ENCODE assay signal across 10 cellular contexts in the genomic region with DNA sequence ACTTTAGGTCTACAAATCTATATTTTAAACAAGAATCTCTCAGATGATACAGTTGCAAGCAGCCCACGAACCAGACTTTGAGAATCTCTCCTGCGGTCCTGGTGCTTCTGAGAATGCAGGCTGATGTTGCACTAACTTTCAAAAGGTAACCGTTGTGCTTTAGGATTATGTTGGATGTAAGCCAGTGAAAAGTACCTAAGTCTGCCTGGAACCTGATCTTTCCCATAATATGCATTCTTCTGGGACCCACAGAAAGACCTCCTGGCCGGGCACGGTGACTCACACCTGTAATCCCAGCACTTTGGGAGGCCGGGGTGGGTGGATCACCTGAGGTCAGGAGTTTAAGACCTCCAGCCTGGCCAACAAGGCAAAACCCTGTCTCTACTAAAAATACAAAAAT. TPM values are rescaled to one million over a fixed set of nuclear protein-coding genes. Genes with fewer than 3 reads are reported as not detected.
DNase-seq lines count a peak whose midpoint lies in the region; TF ChIP-seq lines count a peak whose summit lies in the region.
"Not testable (repeated sequence)": the region's sequence is repeated elsewhere in the genome, so short reads cannot be mapped to it uniquely, and the experiment has no call there.
"Had no signal": no experiment of that assay in that cellular context is flagged by ENCODE, and none has a peak within 500 bp of the region (broad histone marks: within the 10 kb centered on the region; RNA-seq: fewer than 3 reads in every experiment).

No MANE protein-coding gene starts in this region.

- CTCF ChIA-PET in HEK293 (lab: Yijun Ruan, JAX) = not testable (repeated sequence)

- H3K36me3 ChIP-seq in HEK293 (ENCODE audit: control insufficient read depth in 2 of 2, insufficient read depth in 1 of 2, low read length in 2 of 2) = not testable (repeated sequence)

- DNase-seq in AG20443 (ENCODE audit: low spot score) = peak; percentile 0
- DNase-seq in Caki2 (ENCODE audit: low read depth) = peak; percentile 58
- DNase-seq in chondrocyte (ENCODE audit: low spot score) = not testable (repeated sequence)
- peak; percentile 7 for DNase-seq in dermis blood vessel endothelial cell
- DNase-seq in kidney tubule cell (ENCODE audit: low spot score) = peak; percentile 73
- DNase-seq in renal cortical epithelial cell (ENCODE audit: low read depth) = peak; percentile 69

- not testable (repeated sequence) for TF ChIP-seq CTCF in HEK293 (tag by site-specific recombination; IDR thresholded peaks at IDR 0.05); chondrocyte (IDR thresholded peaks at IDR 0.05)

- not testable (repeated sequence) for H3K9me3 ChIP-seq in HEK293 (ENCODE audit: control insufficient read depth, insufficient read depth, low read depth, low read length)

- not testable (repeated sequence) for H3K4me1 ChIP-seq in HEK293 (ENCODE audit: control insufficient read depth, insufficient read depth, low read length)

- H3K4me3 Mint-ChIP-seq in chondrocyte (ENCODE audit: unreplicated experiment) = not testable (repeated sequence)

- H3K36me3 Mint-ChIP-seq in chondrocyte (ENCODE audit: low read depth) = not testable (repeated sequence)

- H3K27ac Mint-ChIP-seq in chondrocyte (ENCODE audit: unreplicated experiment) = peak overlapping the region; percentile 17

- H3K9me3 Mint-ChIP-seq in chondrocyte (ENCODE audit: low read depth) = not testable (repeated sequence)

- H3K4me3 ChIP-seq in HEK293 (ENCODE audit: low read depth, low read length) = not testable (repeated sequence)

- H3K4me1 Mint-ChIP-seq in chondrocyte (ENCODE audit: low read depth) = peaks cover 35% of the 10 kb centered on the region

- POLR2A ChIA-PET in HEK293 (lab: Yijun Ruan, JAX) = not testable (repeated sequence)

- H3K27me3 Mint-ChIP-seq in chondrocyte (ENCODE audit: low read depth) = not testable (repeated sequence)

- H3K27ac ChIP-seq in HEK293 (ENCODE audit: extremely low read depth, low read depth, low read length) = not testable (repeated sequence)

- in situ Hi-C loops in Caki2 (cut with HindIII; ENCODE audit: low pct_unique_long_range_greater_than_20kb, low sequenced_read_pairs) = not testable (repeated sequence)

TF ChIP-seq in HEK293, 187 proteins besides CTCF, POLR2A, EP300 and RAD21:
- peak; percentile 48 for TF ChIP-seq GLIS1 (tag by site-specific recombination; IDR thresholded peaks at IDR 0.05)

RNA-seq across cellular contexts. Expression of a gene that starts 13.3 kb away (rescaled TPM):
- total RNA-seq in Caki2 (2014; rRNA removed; shearing (Covaris generic); ENCODE audit: low replicate concordance) = not detected in 2 replicates
- 0.38 TPM in 1 of 3 replicates, not detected in the others for total RNA-seq in chondrocyte
- 0.19 and 0.34 TPM in 2 replicates for total RNA-seq in dermis blood vessel endothelial cell
- total RNA-seq in renal cortical epithelial cell = 14.2 TPM in 1 of 2 replicates, not detected in the other
- total RNA-seq: A172; CD4-positive, alpha-beta T cell; CD8-positive, alpha-beta T cell had no signal
